ENCODE assay signal across 11 cellular contexts in the genomic region with DNA sequence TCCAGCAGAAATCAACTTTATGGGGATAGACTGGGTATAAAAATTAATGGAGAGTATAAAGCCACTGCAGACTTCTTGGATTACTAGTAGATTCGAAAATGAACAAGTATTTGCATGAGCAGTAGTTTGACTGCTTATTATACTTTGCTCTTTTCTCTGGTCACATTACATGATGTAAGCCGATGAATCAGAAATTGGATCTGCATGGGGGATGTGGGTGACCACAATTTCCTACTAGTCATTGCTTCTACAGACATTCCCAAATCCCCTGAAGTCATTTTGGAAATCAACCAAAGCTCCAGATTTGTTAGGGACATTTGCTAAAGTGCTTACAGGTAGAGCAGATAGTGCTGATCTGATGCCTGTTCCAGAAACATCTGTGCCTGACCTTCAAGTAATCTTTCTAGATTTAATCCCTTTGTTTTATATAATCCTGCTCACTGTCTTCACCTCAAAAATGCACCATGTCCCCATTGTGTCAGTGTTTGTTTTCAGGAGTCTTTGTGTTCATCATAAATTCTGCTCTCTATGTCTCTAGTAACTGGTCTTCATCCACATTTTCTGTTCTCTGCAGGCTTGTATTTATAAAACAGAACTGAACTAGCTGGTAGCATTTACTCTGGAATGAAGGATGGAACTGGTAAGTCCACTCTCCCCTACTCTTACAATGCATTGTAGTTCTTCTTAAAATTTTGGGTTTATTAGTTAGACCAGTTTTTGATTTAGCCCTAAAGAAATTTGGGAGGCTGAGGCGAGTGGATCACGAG.
DNase-seq lines count a peak whose midpoint lies in the region; ATAC-seq and TF ChIP-seq lines count a peak whose summit lies in the region.
"Had no signal": no experiment of that assay in that cellular context is flagged by ENCODE, and none has a peak within 500 bp of the region (broad histone marks: within the 10 kb centered on the region; RNA-seq: fewer than 3 reads in every experiment).

No MANE protein-coding gene starts in this region.

- no peak overlapping the region for H3K4me3 Mint-ChIP-seq in effector memory CD8-positive, alpha-beta T cell
- H3K4me3 Mint-ChIP-seq in T-helper 17 cell: no peak overlapping the region

- H3K27ac Mint-ChIP-seq in effector memory CD8-positive, alpha-beta T cell: no peak overlapping the region
- no peak overlapping the region for H3K27ac Mint-ChIP-seq in T-helper 17 cell

- no peaks in the 10 kb centered on the region for H3K36me3 ChIP-seq in SJCRH30
- H3K36me3 ChIP-seq: right lobe of liver had no signal

- DNase-seq in GM04504 (ENCODE audit: low read depth) (peak; percentile 90), SJCRH30 (peak; percentile 69 to 92), epithelial cell of proximal tubule (ENCODE audit: low read depth) (peak; percentile 56), retinal pigment epithelial cell (ENCODE audit: low read depth) (peak; percentile 35), NCI-H524 (lab: John Stamatoyannopoulos, UW) (no peak), T-helper 17 cell (no peak)
- no peak for DNase-seq in activated CD8-positive, alpha-beta memory T cell treated with anti-CD3 and anti-CD28 coated beads for 24 hours
- DNase-seq in effector memory CD8-positive, alpha-beta T cell: no peak
- DNase-seq: DMS79, NCI-H2081 treated with DMSO at 0.1 percent for 48 hours, right lobe of liver had no signal

- no peaks in the 10 kb centered on the region for H3K27me3 Mint-ChIP-seq in effector memory CD8-positive, alpha-beta T cell
- no peaks in the 10 kb centered on the region for H3K27me3 Mint-ChIP-seq in T-helper 17 cell

- no peak for TF ChIP-seq CTCF in epithelial cell of proximal tubule (conservative IDR thresholded peaks at IDR 0.05; ENCODE audit: low read depth, low read length)
- TF ChIP-seq CTCF in retinal pigment epithelial cell (conservative IDR thresholded peaks at IDR 0.05; ENCODE audit: low read depth, low read length): no peak

- no peaks in the 10 kb centered on the region for H3K4me1 Mint-ChIP-seq in effector memory CD8-positive, alpha-beta T cell (ENCODE audit: low read depth in 2 of 2)
- H3K4me1 Mint-ChIP-seq in T-helper 17 cell: no peaks in the 10 kb centered on the region

- H3K36me3 Mint-ChIP-seq in effector memory CD8-positive, alpha-beta T cell (ENCODE audit: insufficient read depth): no peaks in the 10 kb centered on the region
- H3K36me3 Mint-ChIP-seq in T-helper 17 cell (ENCODE audit: low read depth): no peaks in the 10 kb centered on the region

- no peaks in the 10 kb centered on the region for H3K9me3 ChIP-seq in SJCRH30 (replicated peaks)
- no peaks in the 10 kb centered on the region for H3K9me3 ChIP-seq in T-helper 17 cell (ENCODE audit: control insufficient read depth, low read length, poor library complexity, severe bottlenecking)
- H3K9me3 ChIP-seq: right lobe of liver had no signal

- H3K9me3 Mint-ChIP-seq in effector memory CD8-positive, alpha-beta T cell: peaks cover 0 to 3% of the 10 kb centered on the region in 2 donors

- no peaks in the 10 kb centered on the region for H3K27me3 ChIP-seq in SJCRH30
- H3K27me3 ChIP-seq: right lobe of liver had no signal

- H3K4me1 ChIP-seq in SJCRH30: peaks cover 14% of the 10 kb centered on the region
- H3K4me1 ChIP-seq: right lobe of liver had no signal

- peak overlapping the region; percentile 31 for H3K27ac ChIP-seq in SJCRH30
- H3K27ac ChIP-seq: right lobe of liver had no signal

- ATAC-seq in effector memory CD8-positive, alpha-beta T cell (replicated peaks): no peak
- ATAC-seq in T-helper 17 cell: no peak
- ATAC-seq: right lobe of liver had no signal

- H3K4me3 ChIP-seq in SJCRH30 (no peak overlapping the region), epithelial cell of proximal tubule (ENCODE audit: low read depth, low read length) (no peak overlapping the region), retinal pigment epithelial cell (ENCODE audit: low read length) (no peak overlapping the region)
- H3K4me3 ChIP-seq: right lobe of liver had no signal

Comparison
In these comparisons a context has a peak if more than half of its experiments do, and no peak if none do; other contexts are left out.
1. DNase-seq: peak in GM04504 (single experiment), SJCRH30 (2 of 2), epithelial cell of proximal tubule (single experiment) and retinal pigment epithelial cell (single experiment); none in NCI-H524 (0 of 2), activated CD8-positive, alpha-beta memory T cell treated with anti-CD3 and anti-CD28 coated beads for 24 hours (single experiment), effector memory CD8-positive, alpha-beta T cell (0 of 3) and T-helper 17 cell (0 of 3).